1 cellular context compared by ENCODE assay signal in the genomic region with DNA sequence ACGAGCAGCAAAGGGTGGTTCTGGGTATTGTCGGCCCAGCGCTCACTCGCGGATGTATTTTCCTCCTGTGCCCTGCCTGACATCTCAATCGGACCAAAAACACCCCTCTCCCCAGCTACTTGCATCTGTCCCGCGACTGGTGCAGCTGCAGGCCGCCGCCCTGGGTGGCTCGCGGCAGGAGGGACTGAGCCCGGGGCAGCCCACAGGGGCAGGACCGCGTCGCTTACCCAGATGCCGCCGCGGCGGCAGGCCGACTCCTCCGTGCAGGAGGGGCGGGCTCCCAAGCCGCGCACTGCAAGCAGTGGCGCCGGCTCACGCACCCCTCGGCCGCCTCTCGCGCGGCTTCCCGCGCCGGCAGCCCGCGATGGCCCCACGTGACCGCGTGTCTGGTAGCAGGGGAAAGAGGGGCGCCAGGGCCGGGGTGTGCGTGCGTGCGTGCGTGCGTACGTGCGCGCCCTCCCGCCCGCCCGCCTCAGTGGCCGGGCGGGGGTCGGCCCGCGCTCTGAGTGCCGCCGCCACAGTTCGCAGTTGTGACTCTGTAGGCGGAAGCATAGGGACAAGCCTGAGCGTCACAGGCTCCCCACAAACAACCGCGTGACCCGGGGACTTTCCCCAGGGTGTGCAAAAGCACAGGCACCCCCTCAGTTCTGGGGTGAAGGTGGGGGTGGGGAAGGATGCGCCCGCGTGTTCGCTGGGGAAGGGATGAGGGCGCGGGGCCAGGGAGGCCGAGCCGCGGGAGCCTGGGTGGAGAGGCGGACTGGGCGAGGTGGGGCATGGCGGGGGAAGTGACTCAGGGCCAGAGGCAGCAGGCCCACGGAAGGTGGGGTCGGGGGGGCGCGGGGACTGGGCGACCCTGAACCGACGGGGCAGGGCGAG.
TF ChIP-seq lines count a peak whose summit lies in the region.

Gene ZBTB25, minus strand, starts transcription at position 405 of the 876 bp plus-strand sequence. CDS start 13,305 bp downstream, outside the sequence.

TF ChIP-seq in K562, 482 proteins besides CTCF, POLR2A, EP300 and RAD21 (continued from another document):
- TF ChIP-seq, protein P1, sequence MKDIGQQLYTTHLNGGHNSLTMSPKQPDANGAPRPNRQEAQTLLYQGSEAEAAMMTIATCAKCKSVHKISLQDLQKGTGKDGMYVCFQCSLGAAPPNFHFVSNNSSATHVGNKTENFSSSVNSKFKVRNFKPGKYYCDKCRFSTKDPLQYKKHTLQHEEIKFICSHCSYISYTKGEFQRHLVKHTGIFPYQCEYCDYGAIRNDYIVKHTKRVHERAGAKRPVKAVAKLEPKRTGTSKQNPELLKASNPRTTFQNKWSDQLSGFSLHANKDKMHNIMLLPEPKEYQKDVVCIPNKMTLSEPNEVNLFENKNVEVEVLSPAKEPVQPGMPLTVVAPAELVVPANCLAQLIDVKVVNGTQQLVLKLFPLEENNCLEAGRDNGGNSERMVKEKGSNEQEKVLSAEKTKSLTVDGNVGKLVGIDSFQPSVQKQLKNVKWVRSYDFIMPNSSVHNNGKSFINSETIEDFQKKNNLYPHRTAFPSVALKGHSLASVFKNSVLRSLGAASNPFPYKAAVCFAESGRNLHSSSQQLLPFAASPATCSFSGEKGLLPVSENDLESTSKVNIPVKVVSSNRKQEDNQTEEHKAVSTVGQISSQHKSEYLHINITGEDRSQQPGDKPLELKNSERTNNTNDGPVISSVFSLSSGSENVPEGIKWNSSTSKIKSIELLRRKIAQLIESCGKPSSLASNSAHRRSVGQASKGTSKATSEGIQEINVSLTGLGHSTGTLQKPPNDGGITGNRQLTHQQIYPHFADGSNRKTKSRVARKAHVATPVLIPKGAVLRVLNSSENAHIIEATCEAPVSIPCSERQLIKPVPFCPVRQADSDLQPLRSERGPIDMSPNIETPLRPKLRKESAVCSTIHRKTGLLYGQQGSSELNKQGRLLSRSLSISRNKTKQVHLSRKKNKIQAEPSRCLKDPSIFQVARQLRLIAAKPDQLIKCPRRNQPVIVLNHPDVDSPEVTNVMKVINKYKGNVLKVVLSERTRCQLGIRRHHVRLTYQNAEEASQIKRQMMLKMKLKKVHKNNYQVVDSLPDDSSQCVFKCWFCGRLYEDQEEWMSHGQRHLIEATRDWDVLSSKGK (CRISPR knock-in tag; IDR thresholded peaks at IDR 0.05) = no peak
- no peak for TF ChIP-seq ZNF551 (CRISPR knock-in tag; IDR thresholded peaks at IDR 0.05)
- TF ChIP-seq BMI1 (IDR thresholded peaks at IDR 0.05; ENCODE audit: low read length) = no peak
- TF ChIP-seq YY1 (IDR thresholded peaks at IDR 0.05; ENCODE audit: borderline replicate concordance in 1 of 3, control insufficient read depth in 1 of 3, extremely low read depth in 1 of 3, insufficient read depth in 3 of 3, insufficient read length in 1 of 3, insufficient replicate concordance in 2 of 3, low read depth in 1 of 3, low read length in 2 of 3) = peak in 2 of 3 experiments; percentile 48 to 72
- TF ChIP-seq ARID1B (IDR thresholded peaks at IDR 0.05) = no peak
- no peak for TF ChIP-seq ZNF232 (CRISPR knock-in tag; IDR thresholded peaks at IDR 0.05)
- no peak for TF ChIP-seq ZNF224 (CRISPR knock-in tag; IDR thresholded peaks at IDR 0.05)
- TF ChIP-seq POLR2AphosphoS5 (IDR thresholded peaks at IDR 0.05; ENCODE audit: control insufficient read depth, insufficient read depth, low read depth, low read length) = peak; percentile 12; the same call in 1 of the 2 replicates
- no peak for TF ChIP-seq FIP1L1 (IDR thresholded peaks at IDR 0.05; ENCODE audit: low read depth, low read length, poor library complexity, severe bottlenecking)
- peak; percentile 51 for TF ChIP-seq EP400 (IDR thresholded peaks at IDR 0.05)
- no peak for TF ChIP-seq ZNF175 (CRISPR knock-in tag; IDR thresholded peaks at IDR 0.05; ENCODE audit: low read depth)
- TF ChIP-seq TAF15 (IDR thresholded peaks at IDR 0.05; ENCODE audit: low read depth, low read length) = no peak
- no peak for TF ChIP-seq ZSCAN32 (CRISPR knock-in tag; IDR thresholded peaks at IDR 0.05)
- TF ChIP-seq ETV5 (CRISPR knock-in tag; IDR thresholded peaks at IDR 0.05; ENCODE audit: low read depth) = no peak
- no peak for TF ChIP-seq COPS2 (conservative IDR thresholded peaks at IDR 0.05)
- no peak for TF ChIP-seq HMG20B (CRISPR knock-in tag; IDR thresholded peaks at IDR 0.05)
- TF ChIP-seq POLR2G (IDR thresholded peaks at IDR 0.05; ENCODE audit: low read depth, low read length) = peak; percentile 83
- TF ChIP-seq, protein P2, sequence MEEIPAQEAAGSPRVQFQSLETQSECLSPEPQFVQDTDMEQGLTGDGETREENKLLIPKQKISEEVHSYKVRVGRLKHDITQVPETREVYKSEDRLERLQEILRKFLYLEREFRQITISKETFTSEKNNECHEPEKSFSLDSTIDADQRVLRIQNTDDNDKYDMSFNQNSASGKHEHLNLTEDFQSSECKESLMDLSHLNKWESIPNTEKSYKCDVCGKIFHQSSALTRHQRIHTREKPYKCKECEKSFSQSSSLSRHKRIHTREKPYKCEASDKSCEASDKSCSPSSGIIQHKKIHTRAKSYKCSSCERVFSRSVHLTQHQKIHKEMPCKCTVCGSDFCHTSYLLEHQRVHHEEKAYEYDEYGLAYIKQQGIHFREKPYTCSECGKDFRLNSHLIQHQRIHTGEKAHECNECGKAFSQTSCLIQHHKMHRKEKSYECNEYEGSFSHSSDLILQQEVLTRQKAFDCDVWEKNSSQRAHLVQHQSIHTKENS (CRISPR knock-in tag; IDR thresholded peaks at IDR 0.05) = no peak
- TF ChIP-seq ZBTB8A (IDR thresholded peaks at IDR 0.05; ENCODE audit: partially characterized antibody) = no peak
- TF ChIP-seq MAX (CRISPR knock-in tag; IDR thresholded peaks at IDR 0.05) = peak; percentile 67
- no peak for TF ChIP-seq BRD4 (IDR thresholded peaks at IDR 0.05)
- TF ChIP-seq, protein P3, sequence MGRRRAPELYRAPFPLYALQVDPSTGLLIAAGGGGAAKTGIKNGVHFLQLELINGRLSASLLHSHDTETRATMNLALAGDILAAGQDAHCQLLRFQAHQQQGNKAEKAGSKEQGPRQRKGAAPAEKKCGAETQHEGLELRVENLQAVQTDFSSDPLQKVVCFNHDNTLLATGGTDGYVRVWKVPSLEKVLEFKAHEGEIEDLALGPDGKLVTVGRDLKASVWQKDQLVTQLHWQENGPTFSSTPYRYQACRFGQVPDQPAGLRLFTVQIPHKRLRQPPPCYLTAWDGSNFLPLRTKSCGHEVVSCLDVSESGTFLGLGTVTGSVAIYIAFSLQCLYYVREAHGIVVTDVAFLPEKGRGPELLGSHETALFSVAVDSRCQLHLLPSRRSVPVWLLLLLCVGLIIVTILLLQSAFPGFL (CRISPR knock-in tag; IDR thresholded peaks at IDR 0.05) = no peak
- no peak for TF ChIP-seq ZNF445 (CRISPR knock-in tag; IDR thresholded peaks at IDR 0.05; ENCODE audit: low read depth)
- TF ChIP-seq GTF2E2 (tag; IDR thresholded peaks at IDR 0.05) = peak; percentile 45; the same call in 1 of the 2 replicates
- TF ChIP-seq ZNF589 (CRISPR knock-in tag; IDR thresholded peaks at IDR 0.05; ENCODE audit: low read depth) = peak; percentile 56; the same call in 1 of the 2 replicates
- no peak for TF ChIP-seq DDX20 (tag; IDR thresholded peaks at IDR 0.05; ENCODE audit: low read depth)
- no peak for TF ChIP-seq NKRF (IDR thresholded peaks at IDR 0.05; ENCODE audit: borderline replicate concordance)
- no peak for TF ChIP-seq CBFA2T2 (conservative IDR thresholded peaks at IDR 0.05)
- TF ChIP-seq, protein P4, sequence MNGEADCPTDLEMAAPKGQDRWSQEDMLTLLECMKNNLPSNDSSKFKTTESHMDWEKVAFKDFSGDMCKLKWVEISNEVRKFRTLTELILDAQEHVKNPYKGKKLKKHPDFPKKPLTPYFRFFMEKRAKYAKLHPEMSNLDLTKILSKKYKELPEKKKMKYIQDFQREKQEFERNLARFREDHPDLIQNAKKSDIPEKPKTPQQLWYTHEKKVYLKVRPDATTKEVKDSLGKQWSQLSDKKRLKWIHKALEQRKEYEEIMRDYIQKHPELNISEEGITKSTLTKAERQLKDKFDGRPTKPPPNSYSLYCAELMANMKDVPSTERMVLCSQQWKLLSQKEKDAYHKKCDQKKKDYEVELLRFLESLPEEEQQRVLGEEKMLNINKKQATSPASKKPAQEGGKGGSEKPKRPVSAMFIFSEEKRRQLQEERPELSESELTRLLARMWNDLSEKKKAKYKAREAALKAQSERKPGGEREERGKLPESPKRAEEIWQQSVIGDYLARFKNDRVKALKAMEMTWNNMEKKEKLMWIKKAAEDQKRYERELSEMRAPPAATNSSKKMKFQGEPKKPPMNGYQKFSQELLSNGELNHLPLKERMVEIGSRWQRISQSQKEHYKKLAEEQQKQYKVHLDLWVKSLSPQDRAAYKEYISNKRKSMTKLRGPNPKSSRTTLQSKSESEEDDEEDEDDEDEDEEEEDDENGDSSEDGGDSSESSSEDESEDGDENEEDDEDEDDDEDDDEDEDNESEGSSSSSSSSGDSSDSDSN (IDR thresholded peaks at IDR 0.05; ENCODE audit: borderline replicate concordance in 1 of 2, low read depth in 2 of 2, low read length in 2 of 2) = peak in 1 of 2 experiments; percentile 15; a peak in 1 of 4 replicates
- peak; percentile 62; the same call in 1 of the 2 replicates for TF ChIP-seq RB1 (IDR thresholded peaks at IDR 0.05; ENCODE audit: low read depth)
- TF ChIP-seq, protein P5, sequence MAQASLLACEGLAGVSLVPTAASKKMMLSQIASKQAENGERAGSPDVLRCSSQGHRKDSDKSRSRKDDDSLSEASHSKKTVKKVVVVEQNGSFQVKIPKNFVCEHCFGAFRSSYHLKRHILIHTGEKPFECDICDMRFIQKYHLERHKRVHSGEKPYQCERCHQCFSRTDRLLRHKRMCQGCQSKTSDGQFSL (CRISPR knock-in tag; IDR thresholded peaks at IDR 0.05) = no peak
- TF ChIP-seq, protein P5 (tag; IDR thresholded peaks at IDR 0.05) = no peak
- no peak for TF ChIP-seq BRF1 (IDR thresholded peaks at IDR 0.05; ENCODE audit: borderline replicate concordance, extremely low read depth, insufficient read length)
- TF ChIP-seq EGR1 (conservative IDR thresholded peaks at IDR 0.05) = no peak
- TF ChIP-seq SETDB1 (IDR thresholded peaks at IDR 0.05; ENCODE audit: low read length) = no peak
- TF ChIP-seq, protein P6, sequence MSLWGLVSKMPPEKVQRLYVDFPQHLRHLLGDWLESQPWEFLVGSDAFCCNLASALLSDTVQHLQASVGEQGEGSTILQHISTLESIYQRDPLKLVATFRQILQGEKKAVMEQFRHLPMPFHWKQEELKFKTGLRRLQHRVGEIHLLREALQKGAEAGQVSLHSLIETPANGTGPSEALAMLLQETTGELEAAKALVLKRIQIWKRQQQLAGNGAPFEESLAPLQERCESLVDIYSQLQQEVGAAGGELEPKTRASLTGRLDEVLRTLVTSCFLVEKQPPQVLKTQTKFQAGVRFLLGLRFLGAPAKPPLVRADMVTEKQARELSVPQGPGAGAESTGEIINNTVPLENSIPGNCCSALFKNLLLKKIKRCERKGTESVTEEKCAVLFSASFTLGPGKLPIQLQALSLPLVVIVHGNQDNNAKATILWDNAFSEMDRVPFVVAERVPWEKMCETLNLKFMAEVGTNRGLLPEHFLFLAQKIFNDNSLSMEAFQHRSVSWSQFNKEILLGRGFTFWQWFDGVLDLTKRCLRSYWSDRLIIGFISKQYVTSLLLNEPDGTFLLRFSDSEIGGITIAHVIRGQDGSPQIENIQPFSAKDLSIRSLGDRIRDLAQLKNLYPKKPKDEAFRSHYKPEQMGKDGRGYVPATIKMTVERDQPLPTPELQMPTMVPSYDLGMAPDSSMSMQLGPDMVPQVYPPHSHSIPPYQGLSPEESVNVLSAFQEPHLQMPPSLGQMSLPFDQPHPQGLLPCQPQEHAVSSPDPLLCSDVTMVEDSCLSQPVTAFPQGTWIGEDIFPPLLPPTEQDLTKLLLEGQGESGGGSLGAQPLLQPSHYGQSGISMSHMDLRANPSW (CRISPR knock-in tag; IDR thresholded peaks at IDR 0.05) = no peak
- no peak for TF ChIP-seq JUNB (CRISPR knock-in tag; conservative IDR thresholded peaks at IDR 0.05)
- TF ChIP-seq CREBBP (IDR thresholded peaks at IDR 0.05; ENCODE audit: low read depth, low read length) = no peak
- no peak for TF ChIP-seq U2AF2 (optimal IDR thresholded peaks at IDR 0.05; ENCODE audit: low read depth, low read length)
- TF ChIP-seq SIN3B (IDR thresholded peaks at IDR 0.05; ENCODE audit: low read depth) = 0 out of 2 replicates have a peak, but pooled peaks have one; percentile 19
- peak; percentile 96 for TF ChIP-seq CHD2 (IDR thresholded peaks at IDR 0.05; ENCODE audit: low read depth, low read length)
- TF ChIP-seq ZFP36 (IDR thresholded peaks at IDR 0.05; ENCODE audit: low read depth, low read length, partially characterized antibody) = no peak
- no peak for TF ChIP-seq DPF2 (IDR thresholded peaks at IDR 0.05)
